ENCODE assay signal across 3 cellular contexts in genomic region chr1:26844797-26845196, GRCh38. TPM values are rescaled to one million over a fixed set of nuclear protein-coding genes. Genes with fewer than 3 reads are reported as not detected.
"Had no signal": no experiment of that assay in that cellular context is flagged by ENCODE, and none has a peak within 500 bp of the region (broad histone marks: within the 10 kb centered on the region; RNA-seq: fewer than 3 reads in every experiment).

No MANE protein-coding gene starts in this region.

RNA-seq across cellular contexts. Expression of gene SFN, which starts 18.2 kb away (rescaled TPM):
- total RNA-seq: Right ventricle myocardium inferior, RPMI7951, SK-MEL-5 had no signal
